Comparison of ENCODE assay signal across 13 cellular contexts in the genomic region with DNA sequence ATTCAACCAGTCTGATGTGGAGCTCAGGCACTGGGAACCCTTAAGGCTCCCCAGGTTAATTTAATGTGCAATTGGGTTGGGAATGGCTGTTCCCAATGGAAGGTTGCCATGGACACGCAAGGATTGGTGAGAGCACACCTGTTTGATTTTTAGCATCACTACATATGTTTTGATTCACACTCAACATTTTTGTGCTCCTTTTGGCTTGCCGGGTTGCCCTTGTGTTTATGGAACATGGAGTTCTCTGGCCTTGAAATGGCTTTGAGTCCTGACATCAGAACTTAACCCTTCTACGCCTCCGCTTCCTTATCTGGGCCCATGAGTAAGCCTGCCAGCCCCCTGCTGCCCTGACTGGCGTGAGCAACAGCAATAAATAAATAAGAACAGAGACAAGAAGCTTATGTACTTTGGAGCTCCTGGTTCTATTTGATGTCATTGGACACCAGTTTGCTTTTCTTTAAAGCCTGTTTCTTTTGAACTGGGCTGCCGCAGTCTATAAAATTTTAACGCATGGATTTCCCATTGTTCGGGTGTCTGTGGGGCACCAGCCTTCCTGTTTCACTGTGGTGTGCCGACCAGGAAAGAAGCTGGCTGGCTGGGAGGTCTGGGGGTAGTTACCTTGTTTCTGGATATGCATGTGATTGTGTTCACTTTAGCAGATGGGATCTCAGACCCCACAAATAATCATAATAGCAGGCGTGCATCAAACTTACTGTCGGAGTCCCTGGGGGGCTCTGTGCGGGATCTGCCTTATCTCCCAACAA. TPM values are rescaled to one million over a fixed set of nuclear protein-coding genes. Genes with fewer than 3 reads are reported as not detected.
DNase-seq lines count a peak whose midpoint lies in the region; ATAC-seq and TF ChIP-seq lines count a peak whose summit lies in the region.
"Had no signal": no experiment of that assay in that cellular context is flagged by ENCODE, and none has a peak within 500 bp of the region (broad histone marks: within the 10 kb centered on the region; RNA-seq: fewer than 3 reads in every experiment).

No MANE protein-coding gene starts in this region.

- DNase-seq in HFFc6 (no peak), WTC11 (ENCODE audit: low spot score) (no peak), left kidney (ENCODE audit: low read depth, low spot score) (peak; percentile 49), type B pancreatic cell (ENCODE audit: extremely low spot score, unreplicated experiment) (no peak), KBM-7 (no peak), RKO (ENCODE audit: low spot score) (no peak), GM13977 (ENCODE audit: low spot score) (no peak), globus pallidus (ENCODE audit: low spot score) (no peak)
- DNase-seq: activated naive CD4-positive, alpha-beta T cell treated with anti-CD3 and anti-CD28 coated beads, Interleukin-2, amount 50 U/mL, for 16 hours; CD8-positive, alpha-beta memory T cell; left ventricle myocardium inferior; nephron progenitor cell; SJCRH30 had no signal

- no peaks in the 10 kb centered on the region for H3K36me3 Mint-ChIP-seq in HFFc6 (ENCODE audit: low read depth)
- no peaks in the 10 kb centered on the region for H3K36me3 Mint-ChIP-seq in WTC11
- H3K36me3 Mint-ChIP-seq in type B pancreatic cell, result no peaks in the 10 kb centered on the region
- H3K36me3 Mint-ChIP-seq: CD8-positive, alpha-beta memory T cell had no signal

- peaks cover 30% of the 10 kb centered on the region for H3K4me1 Mint-ChIP-seq in HFFc6 (ENCODE audit: low read depth)
- H3K4me1 Mint-ChIP-seq in WTC11, result peaks cover 37% of the 10 kb centered on the region
- H3K4me1 Mint-ChIP-seq in type B pancreatic cell (ENCODE audit: unreplicated experiment), result peaks cover 24% of the 10 kb centered on the region
- H3K4me1 Mint-ChIP-seq: CD8-positive, alpha-beta memory T cell had no signal

- CTCF ChIA-PET in WTC11 (lab: Charles Lee), result interaction anchor here (1.2 to 2.5 kb wide), 4 partner anchors 19 to 512 kb away, joined by 3 to 7 read pairs (median 4); a partner anchor contains a TSS

- H3K27ac Mint-ChIP-seq in HFFc6, result no peak overlapping the region; the same call in 1 of the 2 replicates
- no peak overlapping the region for H3K27ac Mint-ChIP-seq in WTC11
- H3K27ac Mint-ChIP-seq in type B pancreatic cell, result peak overlapping the region; percentile 11
- H3K27ac Mint-ChIP-seq: CD8-positive, alpha-beta memory T cell; nephron progenitor cell had no signal

- in situ Hi-C loops in KBM-7 (cut with MboI; ENCODE audit: low pct_unique_long_range_greater_than_20kb, low sequenced_read_pairs), result loop anchor here (25.0 kb wide), 2 partner anchors 1081 to 1256 kb away; no protein-coding TSS in a partner anchor
- in situ Hi-C loops in GM13977 (cut with MboI; ENCODE audit: low pct_unique_long_range_greater_than_20kb, low sequenced_read_pairs, unreplicated experiment), result loop anchor here (25.0 kb wide), 1 partner anchor 981 kb away; no protein-coding TSS in a partner anchor

- TF ChIP-seq CTCF in HFFc6 (IDR thresholded peaks at IDR 0.05) (no peak), WTC11 (IDR thresholded peaks at IDR 0.05) (no peak), type B pancreatic cell (conservative IDR thresholded peaks at IDR 0.05) (no peak), GM13977 (IDR thresholded peaks at IDR 0.05; ENCODE audit: extremely low read depth, insufficient read depth, missing control alignments) (no peak)

- no peaks in the 10 kb centered on the region for H3K9me3 Mint-ChIP-seq in HFFc6
- no peaks in the 10 kb centered on the region for H3K9me3 Mint-ChIP-seq in WTC11
- H3K9me3 Mint-ChIP-seq in type B pancreatic cell, result no peaks in the 10 kb centered on the region
- H3K9me3 Mint-ChIP-seq: CD8-positive, alpha-beta memory T cell; nephron progenitor cell had no signal

- H3K4me3 Mint-ChIP-seq in HFFc6 (peak overlapping the region; percentile 34; the same call in 1 of the 2 replicates), WTC11 (no peak overlapping the region), type B pancreatic cell (peak overlapping the region; percentile 39)
- H3K4me3 Mint-ChIP-seq: CD8-positive, alpha-beta memory T cell; nephron progenitor cell had no signal

- POLR2A ChIA-PET in WTC11 (lab: Charles Lee), result no interaction called here

- ATAC-seq in WTC11, result no peak

- H3K27me3 Mint-ChIP-seq in HFFc6 (ENCODE audit: insufficient read depth) (no peaks in the 10 kb centered on the region; the same call in 1 of the 2 replicates), WTC11 (ENCODE audit: low read depth) (peaks cover 90% of the 10 kb centered on the region), type B pancreatic cell (peaks cover 6% of the 10 kb centered on the region)

TF ChIP-seq in WTC11, 78 proteins besides CTCF, POLR2A, EP300 and RAD21:
- no peak for TF ChIP-seq CBFB (CRISPR knock-in tag; IDR thresholded peaks at IDR 0.05; ENCODE audit: low read depth)
- TF ChIP-seq GABPB1 (CRISPR knock-in tag; IDR thresholded peaks at IDR 0.05), result peak; percentile 88
- no peak for TF ChIP-seq ZNF138 (CRISPR knock-in tag; conservative IDR thresholded peaks at IDR 0.05)
- TF ChIP-seq, protein P1, sequence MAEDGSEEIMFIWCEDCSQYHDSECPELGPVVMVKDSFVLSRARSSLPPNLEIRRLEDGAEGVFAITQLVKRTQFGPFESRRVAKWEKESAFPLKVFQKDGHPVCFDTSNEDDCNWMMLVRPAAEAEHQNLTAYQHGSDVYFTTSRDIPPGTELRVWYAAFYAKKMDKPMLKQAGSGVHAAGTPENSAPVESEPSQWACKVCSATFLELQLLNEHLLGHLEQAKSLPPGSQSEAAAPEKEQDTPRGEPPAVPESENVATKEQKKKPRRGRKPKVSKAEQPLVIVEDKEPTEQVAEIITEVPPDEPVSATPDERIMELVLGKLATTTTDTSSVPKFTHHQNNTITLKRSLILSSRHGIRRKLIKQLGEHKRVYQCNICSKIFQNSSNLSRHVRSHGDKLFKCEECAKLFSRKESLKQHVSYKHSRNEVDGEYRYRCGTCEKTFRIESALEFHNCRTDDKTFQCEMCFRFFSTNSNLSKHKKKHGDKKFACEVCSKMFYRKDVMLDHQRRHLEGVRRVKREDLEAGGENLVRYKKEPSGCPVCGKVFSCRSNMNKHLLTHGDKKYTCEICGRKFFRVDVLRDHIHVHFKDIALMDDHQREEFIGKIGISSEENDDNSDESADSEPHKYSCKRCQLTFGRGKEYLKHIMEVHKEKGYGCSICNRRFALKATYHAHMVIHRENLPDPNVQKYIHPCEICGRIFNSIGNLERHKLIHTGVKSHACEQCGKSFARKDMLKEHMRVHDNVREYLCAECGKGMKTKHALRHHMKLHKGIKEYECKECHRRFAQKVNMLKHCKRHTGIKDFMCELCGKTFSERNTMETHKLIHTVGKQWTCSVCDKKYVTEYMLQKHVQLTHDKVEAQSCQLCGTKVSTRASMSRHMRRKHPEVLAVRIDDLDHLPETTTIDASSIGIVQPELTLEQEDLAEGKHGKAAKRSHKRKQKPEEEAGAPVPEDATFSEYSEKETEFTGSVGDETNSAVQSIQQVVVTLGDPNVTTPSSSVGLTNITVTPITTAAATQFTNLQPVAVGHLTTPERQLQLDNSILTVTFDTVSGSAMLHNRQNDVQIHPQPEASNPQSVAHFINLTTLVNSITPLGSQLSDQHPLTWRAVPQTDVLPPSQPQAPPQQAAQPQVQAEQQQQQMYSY (CRISPR knock-in tag; IDR thresholded peaks at IDR 0.05), result no peak
- TF ChIP-seq, protein P2, sequence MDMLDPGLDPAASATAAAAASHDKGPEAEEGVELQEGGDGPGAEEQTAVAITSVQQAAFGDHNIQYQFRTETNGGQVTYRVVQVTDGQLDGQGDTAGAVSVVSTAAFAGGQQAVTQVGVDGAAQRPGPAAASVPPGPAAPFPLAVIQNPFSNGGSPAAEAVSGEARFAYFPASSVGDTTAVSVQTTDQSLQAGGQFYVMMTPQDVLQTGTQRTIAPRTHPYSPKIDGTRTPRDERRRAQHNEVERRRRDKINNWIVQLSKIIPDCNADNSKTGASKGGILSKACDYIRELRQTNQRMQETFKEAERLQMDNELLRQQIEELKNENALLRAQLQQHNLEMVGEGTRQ (CRISPR knock-in tag; IDR thresholded peaks at IDR 0.05), result no peak

RNA-seq across cellular contexts. Expression of a gene that starts 27.9 kb away (rescaled TPM):
- total RNA-seq in HFFc6 (2021; fragmentation: NEBNext Ultra II Directional; extraction: Animal tissue kit (Norgen Biotek cat#: 25700)), result 100 to 1,000 TPM; 108 to 145 (median 127) TPM
- total RNA-seq in WTC11 (2021), result 0.89 to 2.2 TPM (median 0.92 TPM) in 3 replicates
- total RNA-seq in type B pancreatic cell (ENCODE audit: low replicate concordance), result 102 and 130 TPM in 2 replicates
- total RNA-seq: CD8-positive, alpha-beta memory T cell; SJCRH30 had no signal

Comparison
In these comparisons a context has a peak if more than half of its experiments do, and no peak if none do; other contexts are left out.
1. RNA of a gene that starts 27.9 kb away (total RNA-seq): 108 to 145 TPM in HFFc6 and 102 to 130 TPM in type B pancreatic cell; 0.89 to 2.2 TPM in WTC11; every median in the first group is over 10 times any median in the second.